ENCODE assay signal across 19 cellular contexts in genomic region chr11:117087446-117087845, GRCh38. TPM values are rescaled to one million over a fixed set of nuclear protein-coding genes. Genes with fewer than 3 reads are reported as not detected.
DNase-seq lines count a peak whose midpoint lies in the region; ATAC-seq and TF ChIP-seq lines count a peak whose summit lies in the region.
"Had no signal": no experiment of that assay in that cellular context is flagged by ENCODE, and none has a peak within 500 bp of the region (broad histone marks: within the 10 kb centered on the region; RNA-seq: fewer than 3 reads in every experiment).

No MANE protein-coding gene starts in this region.

- no peak for DNase-seq in CD4-positive, CD25-positive, alpha-beta regulatory T cell
- DNase-seq in GF-D8 (lab: John Stamatoyannopoulos, UW) (peak; percentile 69), memory B cell (ENCODE audit: low spot score in 2 of 2) (no peak), GM23338 (ENCODE audit: low spot score) (no peak), dermis blood vessel endothelial cell (no peak), SHP77 (lab: John Stamatoyannopoulos, UW) (no peak)
- DNase-seq in activated CD8-positive, alpha-beta T cell treated with anti-CD3 and anti-CD28 coated beads for 36 hours, result no peak
- DNase-seq: activated CD4-positive, alpha-beta T cell treated with anti-CD3 and anti-CD28 coated beads for 1 hour; activated effector memory CD4-positive, alpha-beta T cell treated with Interleukin-2 at 50 U/mL for 16 hours; glutamatergic neuron; NCI-H1417 treated with DMSO at 0.1 percent for 48 hours; NCI-H510A treated with DMSO at 0.1 percent for 48 hours; T1000; thyroid gland had no signal

- H3K9me3 Mint-ChIP-seq in CD4-positive, CD25-positive, alpha-beta regulatory T cell, result peaks cover 0 to 3% (median 1%) of the 10 kb centered on the region in 7 donors
- H3K9me3 Mint-ChIP-seq in activated CD8-positive, alpha-beta T cell treated with anti-CD3 and anti-CD28 coated beads for 36 hours, result peaks cover 6% of the 10 kb centered on the region
- H3K9me3 Mint-ChIP-seq in memory B cell, result peaks cover 4% of the 10 kb centered on the region
- no peaks in the 10 kb centered on the region; the same call in 2 of the 3 replicates for H3K9me3 Mint-ChIP-seq in GM23338
- H3K9me3 Mint-ChIP-seq: nephron had no signal

- H3K27ac Mint-ChIP-seq in CD4-positive, CD25-positive, alpha-beta regulatory T cell, result peak overlapping the region in 2 of 3 donors; percentile 20 to 41
- H3K27ac Mint-ChIP-seq in activated CD8-positive, alpha-beta T cell treated with anti-CD3 and anti-CD28 coated beads for 36 hours, result no peak overlapping the region
- H3K27ac Mint-ChIP-seq in memory B cell, result peak overlapping the region; percentile 65
- no peak overlapping the region for H3K27ac Mint-ChIP-seq in GM23338
- H3K27ac Mint-ChIP-seq: nephron had no signal

- H3K27ac ChIP-seq in CD4-positive, CD25-positive, alpha-beta regulatory T cell (ENCODE audit: insufficient read depth, low read length, poor library complexity, severe bottlenecking), result no peak overlapping the region
- H3K27ac ChIP-seq in GM23338 (ENCODE audit: low read depth), result no peak overlapping the region; the same call in 1 of the 2 replicates
- H3K27ac ChIP-seq: prostate gland, SK-N-MC, thyroid gland had no signal

- peaks cover 7% of the 10 kb centered on the region for H3K36me3 ChIP-seq in CD4-positive, CD25-positive, alpha-beta regulatory T cell (ENCODE audit: control insufficient read depth, insufficient read depth, low read length)
- no peaks in the 10 kb centered on the region for H3K36me3 ChIP-seq in GM23338 (ENCODE audit: insufficient read depth)
- H3K36me3 ChIP-seq: HAP-1, prostate gland, thyroid gland had no signal

- no peak for ATAC-seq in CD4-positive, CD25-positive, alpha-beta regulatory T cell (ENCODE audit: low read depth in 2 of 2)
- peak; percentile 65 for ATAC-seq in activated CD8-positive, alpha-beta T cell treated with anti-CD3 and anti-CD28 coated beads for 36 hours
- no peak for ATAC-seq in memory B cell (ENCODE audit: low read depth)
- no peak for ATAC-seq in GM23338
- ATAC-seq in GM18505 (IDR thresholded peaks at IDR 0.05; ENCODE audit: unreplicated experiment), result no peak

- no peak for TF ChIP-seq CTCF in activated CD8-positive, alpha-beta T cell treated with anti-CD3 and anti-CD28 coated beads for 36 hours (IDR thresholded peaks at IDR 0.05)
- TF ChIP-seq CTCF in GM23338 (conservative IDR thresholded peaks at IDR 0.05; ENCODE audit: low read depth in 2 of 2), result no peak

- H3K4me1 Mint-ChIP-seq in CD4-positive, CD25-positive, alpha-beta regulatory T cell, result peaks cover 22 to 71% (median 48%) of the 10 kb centered on the region in 4 donors
- H3K4me1 Mint-ChIP-seq in activated CD8-positive, alpha-beta T cell treated with anti-CD3 and anti-CD28 coated beads for 36 hours (ENCODE audit: low read depth), result peaks cover 61% of the 10 kb centered on the region
- H3K4me1 Mint-ChIP-seq in memory B cell (peaks cover 45% of the 10 kb centered on the region), GM23338 (peaks cover 24% of the 10 kb centered on the region)

- H3K4me2 ChIP-seq in GM23338, result no peak overlapping the region

- H3K4me3 Mint-ChIP-seq in CD4-positive, CD25-positive, alpha-beta regulatory T cell, result peak overlapping the region in 1 of 4 donors; percentile 27
- no peak overlapping the region for H3K4me3 Mint-ChIP-seq in activated CD8-positive, alpha-beta T cell treated with anti-CD3 and anti-CD28 coated beads for 36 hours
- H3K4me3 Mint-ChIP-seq in memory B cell (no peak overlapping the region), GM23338 (no peak overlapping the region)
- H3K4me3 Mint-ChIP-seq: nephron had no signal

- peaks cover 14% of the 10 kb centered on the region for H3K4me1 ChIP-seq in CD4-positive, CD25-positive, alpha-beta regulatory T cell (ENCODE audit: control insufficient read depth, insufficient read depth, low read length, poor library complexity, severe bottlenecking)
- peaks cover 8% of the 10 kb centered on the region; the same call in 1 of the 2 replicates for H3K4me1 ChIP-seq in GM23338 (ENCODE audit: insufficient read depth)
- H3K4me1 ChIP-seq: HAP-1, prostate gland had no signal

- peaks cover 100% of the 10 kb centered on the region for H3K79me2 ChIP-seq in GM23338 (replicated peaks; ENCODE audit: insufficient read depth)

- H3K27me3 Mint-ChIP-seq in CD4-positive, CD25-positive, alpha-beta regulatory T cell, result no peaks in the 10 kb centered on the region
- no peaks in the 10 kb centered on the region for H3K27me3 Mint-ChIP-seq in activated CD8-positive, alpha-beta T cell treated with anti-CD3 and anti-CD28 coated beads for 36 hours
- H3K27me3 Mint-ChIP-seq in memory B cell (no peaks in the 10 kb centered on the region), GM23338 (ENCODE audit: insufficient read depth, low read depth, poor library complexity) (peaks cover 2% of the 10 kb centered on the region)

- CTCF ChIA-PET in activated CD8-positive, alpha-beta T cell treated with anti-CD3 and anti-CD28 coated beads for 36 hours (lab: Charles Lee), result no interaction called here

- no peaks in the 10 kb centered on the region for H3F3A ChIP-seq in GM23338 (replicated peaks; ENCODE audit: low read depth)

- no peaks in the 10 kb centered on the region for H3K9me2 ChIP-seq in GM23338 (ENCODE audit: insufficient read depth)

- peaks cover 33% of the 10 kb centered on the region for H4K20me1 ChIP-seq in GM23338 (replicated peaks; ENCODE audit: insufficient read depth)

- no peak for TF ChIP-seq POLR2A in GM18505 (IDR thresholded peaks at IDR 0.05; ENCODE audit: borderline replicate concordance, extremely low read depth, insufficient read depth, insufficient read length)

- intact Hi-C loops in activated CD8-positive, alpha-beta T cell treated with anti-CD3 and anti-CD28 coated beads for 36 hours (cut with micrococcal nuclease), result no loop called here

- no peak overlapping the region for H2AFZ ChIP-seq in GM23338

- no peaks in the 10 kb centered on the region for H3K27me3 ChIP-seq in CD4-positive, CD25-positive, alpha-beta regulatory T cell (ENCODE audit: control insufficient read depth, insufficient read depth, low read length)
- no peaks in the 10 kb centered on the region for H3K27me3 ChIP-seq in GM23338 (ENCODE audit: insufficient read depth)
- H3K27me3 ChIP-seq: thyroid gland had no signal

- POLR2A ChIA-PET in activated CD8-positive, alpha-beta T cell treated with anti-CD3 and anti-CD28 coated beads for 36 hours (lab: Charles Lee), result interaction anchor here (1.8 kb wide), 1 partner anchor 10 kb away, joined by 5 read pairs; no protein-coding TSS in a partner anchor

- H3K9me3 ChIP-seq in CD4-positive, CD25-positive, alpha-beta regulatory T cell (ENCODE audit: control insufficient read depth in 2 of 2, low read length in 2 of 2), result no peaks in the 10 kb centered on the region
- H3K9me3 ChIP-seq: HAP-1, prostate gland, thyroid gland had no signal

- peaks cover 10% of the 10 kb centered on the region for H3K36me3 Mint-ChIP-seq in CD4-positive, CD25-positive, alpha-beta regulatory T cell
- H3K36me3 Mint-ChIP-seq in activated CD8-positive, alpha-beta T cell treated with anti-CD3 and anti-CD28 coated beads for 36 hours (ENCODE audit: low read depth), result peaks cover 20% of the 10 kb centered on the region
- H3K36me3 Mint-ChIP-seq in memory B cell, result peaks cover 8% of the 10 kb centered on the region
- H3K36me3 Mint-ChIP-seq in GM23338 (ENCODE audit: low read depth), result peaks cover 11% of the 10 kb centered on the region

- H3K4me3 ChIP-seq in CD4-positive, CD25-positive, alpha-beta regulatory T cell (ENCODE audit: low read depth, low read length), result no peak overlapping the region
- H3K4me3 ChIP-seq in GM23338, result no peak overlapping the region
- H3K4me3 ChIP-seq: HAP-1, prostate gland, SK-N-MC, thyroid gland had no signal

TF ChIP-seq in GM23338, 12 proteins besides CTCF, POLR2A, EP300 and RAD21 (continues in another document):
- TF ChIP-seq NANOG (IDR thresholded peaks at IDR 0.05; ENCODE audit: borderline replicate concordance), result no peak
- no peak for TF ChIP-seq JUNB (IDR thresholded peaks at IDR 0.05; ENCODE audit: unreplicated experiment)
- no peak for TF ChIP-seq EZH2 (IDR thresholded peaks at IDR 0.05; ENCODE audit: low read depth, unreplicated experiment)
- no peak for TF ChIP-seq ZNF331 (CRISPR knock-in tag; IDR thresholded peaks at IDR 0.05; ENCODE audit: low read depth)

RNA-seq across cellular contexts. Expression of gene SIK3, which starts 10.8 kb away (rescaled TPM):
- 55.2 TPM for total RNA-seq in CD4-positive, CD25-positive, alpha-beta regulatory T cell
- polyA plus RNA-seq in CD4-positive, CD25-positive, alpha-beta regulatory T cell, result 1 to 10 TPM; 7.0 to 9.8 (median 9.0) TPM
- 10 to 100 TPM; 18.7 to 24.1 TPM for total RNA-seq in activated CD8-positive, alpha-beta T cell treated with anti-CD3 and anti-CD28 coated beads for 36 hours
- total RNA-seq in GM23338 (2014; rRNA removed; shearing (Covaris generic)), result 27.8 and 33.9 TPM in 2 replicates
- 6.1 and 7.3 TPM in 2 replicates for polyA plus RNA-seq in GM23338 (2016; fragmentation: Nextera tagmentation; extraction: Ambion mirVana)
- total RNA-seq in dermis blood vessel endothelial cell, result 12.9 and 16.7 TPM in 2 replicates

RNA-seq across cellular contexts. Expression of gene PAFAH1B2, which starts 56.6 kb away (rescaled TPM):
- 43.3 TPM for total RNA-seq in CD4-positive, CD25-positive, alpha-beta regulatory T cell
- polyA plus RNA-seq in CD4-positive, CD25-positive, alpha-beta regulatory T cell, result 10 to 100 TPM; 15.0 to 24.1 (median 16.9) TPM
- total RNA-seq in activated CD8-positive, alpha-beta T cell treated with anti-CD3 and anti-CD28 coated beads for 36 hours, result 10 to 100 TPM; 50.0 to 50.2 TPM
- 143 and 148 TPM in 2 replicates for total RNA-seq in GM23338 (2014; rRNA removed; shearing (Covaris generic))
- 74.1 and 87.5 TPM in 2 replicates for polyA plus RNA-seq in GM23338 (2016; fragmentation: Nextera tagmentation; extraction: Ambion mirVana)
- 231 and 325 TPM in 2 replicates for total RNA-seq in dermis blood vessel endothelial cell

Comparison
In these comparisons a context has a peak if more than half of its experiments do, and no peak if none do; other contexts are left out.
1. H3K27ac Mint-ChIP-seq: peak in CD4-positive, CD25-positive, alpha-beta regulatory T cell (2 of 3) and memory B cell (single experiment); none in activated CD8-positive, alpha-beta T cell treated with anti-CD3 and anti-CD28 coated beads for 36 hours (single experiment) and GM23338 (single experiment).